Comparison of ENCODE assay signal across 1 cellular context in the genomic region with DNA sequence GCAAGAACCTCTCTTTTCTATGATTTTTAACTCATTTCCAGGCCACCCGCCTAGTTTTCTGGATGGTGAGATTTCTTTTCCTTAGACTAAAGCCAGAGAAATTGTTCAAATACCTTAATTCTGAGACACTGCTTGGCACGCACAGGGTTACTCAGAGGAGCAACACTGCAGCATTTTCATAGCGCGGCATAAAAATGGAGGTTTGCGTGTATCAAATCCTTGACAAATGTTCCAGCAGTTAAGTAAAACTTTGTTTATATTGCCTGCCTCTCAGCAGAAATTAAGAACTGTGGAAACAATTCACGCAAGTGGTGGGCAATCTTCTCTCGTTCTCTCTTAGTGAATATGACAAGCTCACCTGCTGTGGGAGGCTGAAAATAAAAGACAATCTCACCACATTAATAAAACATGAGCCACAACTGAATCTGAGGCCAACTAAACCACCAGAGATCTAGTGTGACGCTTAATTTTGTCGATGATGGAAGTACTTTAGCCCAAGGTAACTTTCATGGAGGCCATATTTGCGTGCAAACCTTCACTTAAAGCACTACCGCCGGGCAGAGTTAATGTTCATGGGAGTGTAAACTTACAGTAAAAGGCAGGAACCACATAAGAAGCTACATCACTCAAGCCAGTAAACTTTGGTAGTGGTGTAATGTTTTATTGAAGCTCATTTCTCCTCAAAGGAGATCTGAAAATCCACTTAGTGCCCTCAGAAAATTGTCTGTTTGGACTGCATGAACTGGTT.
TF ChIP-seq lines count a peak whose summit lies in the region.

No MANE protein-coding gene starts in this region.

TF ChIP-seq in IMR-90, 13 proteins besides CTCF, POLR2A, EP300 and RAD21:
- TF ChIP-seq MAZ (IDR thresholded peaks at IDR 0.05; ENCODE audit: borderline replicate concordance, low read depth, low read length) (no peak), CEBPB (IDR thresholded peaks at IDR 0.05; ENCODE audit: low read depth, low read length) (no peak), MAFK (IDR thresholded peaks at IDR 0.05; ENCODE audit: low read depth, low read length) (no peak)
- TF ChIP-seq, protein P1, sequence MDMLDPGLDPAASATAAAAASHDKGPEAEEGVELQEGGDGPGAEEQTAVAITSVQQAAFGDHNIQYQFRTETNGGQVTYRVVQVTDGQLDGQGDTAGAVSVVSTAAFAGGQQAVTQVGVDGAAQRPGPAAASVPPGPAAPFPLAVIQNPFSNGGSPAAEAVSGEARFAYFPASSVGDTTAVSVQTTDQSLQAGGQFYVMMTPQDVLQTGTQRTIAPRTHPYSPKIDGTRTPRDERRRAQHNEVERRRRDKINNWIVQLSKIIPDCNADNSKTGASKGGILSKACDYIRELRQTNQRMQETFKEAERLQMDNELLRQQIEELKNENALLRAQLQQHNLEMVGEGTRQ (IDR thresholded peaks at IDR 0.05; ENCODE audit: low read depth, low read length), result no peak
- TF ChIP-seq, protein P2, sequence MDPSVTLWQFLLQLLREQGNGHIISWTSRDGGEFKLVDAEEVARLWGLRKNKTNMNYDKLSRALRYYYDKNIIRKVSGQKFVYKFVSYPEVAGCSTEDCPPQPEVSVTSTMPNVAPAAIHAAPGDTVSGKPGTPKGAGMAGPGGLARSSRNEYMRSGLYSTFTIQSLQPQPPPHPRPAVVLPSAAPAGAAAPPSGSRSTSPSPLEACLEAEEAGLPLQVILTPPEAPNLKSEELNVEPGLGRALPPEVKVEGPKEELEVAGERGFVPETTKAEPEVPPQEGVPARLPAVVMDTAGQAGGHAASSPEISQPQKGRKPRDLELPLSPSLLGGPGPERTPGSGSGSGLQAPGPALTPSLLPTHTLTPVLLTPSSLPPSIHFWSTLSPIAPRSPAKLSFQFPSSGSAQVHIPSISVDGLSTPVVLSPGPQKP (IDR thresholded peaks at IDR 0.05; ENCODE audit: borderline replicate concordance, low read depth, low read length), result no peak
